In the genomic region with DNA sequence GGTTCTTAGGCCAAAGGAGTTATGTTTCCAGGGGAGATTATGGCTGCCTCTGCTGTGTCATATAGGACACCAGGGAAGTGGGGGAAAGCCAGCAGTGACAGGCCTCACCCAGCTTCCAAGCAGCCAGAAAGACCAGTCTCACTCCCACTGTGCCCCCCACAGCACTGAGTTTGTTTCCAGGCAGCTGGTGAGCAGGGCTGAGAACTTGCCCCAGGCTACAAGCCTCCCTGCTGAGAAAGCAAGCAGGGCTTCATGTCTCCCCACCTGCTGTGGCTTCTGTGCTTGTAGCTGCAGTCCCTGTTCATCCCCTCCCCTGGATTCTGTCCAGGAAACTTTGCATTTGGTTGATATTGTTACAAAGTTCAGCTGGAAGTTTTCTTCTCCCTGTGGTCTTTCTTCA, we compare ENCODE assay signal across 1 cellular context.
TF ChIP-seq lines count a peak whose summit lies in the region.

No MANE protein-coding gene starts in this region.

TF ChIP-seq in HEK293, 187 proteins besides CTCF, POLR2A, EP300 and RAD21 (continued from another document):
- TF ChIP-seq, protein P1, sequence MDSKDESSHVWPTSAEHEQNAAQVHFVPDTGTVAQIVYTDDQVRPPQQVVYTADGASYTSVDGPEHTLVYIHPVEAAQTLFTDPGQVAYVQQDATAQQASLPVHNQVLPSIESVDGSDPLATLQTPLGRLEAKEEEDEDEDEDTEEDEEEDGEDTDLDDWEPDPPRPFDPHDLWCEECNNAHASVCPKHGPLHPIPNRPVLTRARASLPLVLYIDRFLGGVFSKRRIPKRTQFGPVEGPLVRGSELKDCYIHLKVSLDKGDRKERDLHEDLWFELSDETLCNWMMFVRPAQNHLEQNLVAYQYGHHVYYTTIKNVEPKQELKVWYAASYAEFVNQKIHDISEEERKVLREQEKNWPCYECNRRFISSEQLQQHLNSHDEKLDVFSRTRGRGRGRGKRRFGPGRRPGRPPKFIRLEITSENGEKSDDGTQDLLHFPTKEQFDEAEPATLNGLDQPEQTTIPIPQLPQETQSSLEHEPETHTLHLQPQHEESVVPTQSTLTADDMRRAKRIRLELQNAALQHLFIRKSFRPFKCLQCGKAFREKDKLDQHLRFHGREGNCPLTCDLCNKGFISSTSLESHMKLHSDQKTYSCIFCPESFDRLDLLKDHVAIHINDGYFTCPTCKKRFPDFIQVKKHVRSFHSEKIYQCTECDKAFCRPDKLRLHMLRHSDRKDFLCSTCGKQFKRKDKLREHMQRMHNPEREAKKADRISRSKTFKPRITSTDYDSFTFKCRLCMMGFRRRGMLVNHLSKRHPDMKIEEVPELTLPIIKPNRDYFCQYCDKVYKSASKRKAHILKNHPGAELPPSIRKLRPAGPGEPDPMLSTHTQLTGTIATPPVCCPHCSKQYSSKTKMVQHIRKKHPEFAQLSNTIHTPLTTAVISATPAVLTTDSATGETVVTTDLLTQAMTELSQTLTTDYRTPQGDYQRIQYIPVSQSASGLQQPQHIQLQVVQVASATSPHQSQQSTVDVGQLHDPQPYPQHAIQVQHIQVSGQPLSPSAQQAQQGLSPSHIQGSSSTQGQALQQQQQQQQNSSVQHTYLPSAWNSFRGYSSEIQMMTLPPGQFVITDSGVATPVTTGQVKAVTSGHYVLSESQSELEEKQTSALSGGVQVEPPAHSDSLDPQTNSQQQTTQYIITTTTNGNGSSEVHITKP (tag by site-specific recombination; IDR thresholded peaks at IDR 0.05): peak; percentile 19; the same call in 1 of the 2 replicates
- peak; percentile 99 for TF ChIP-seq ZIC2 (tag by site-specific recombination; IDR thresholded peaks at IDR 0.05)
